ENCODE assay signal across 7 cellular contexts in genomic region chr10:92239600-92240288, GRCh38. TPM values are rescaled to one million over a fixed set of nuclear protein-coding genes. Genes with fewer than 3 reads are reported as not detected.
DNase-seq lines count a peak whose midpoint lies in the region; ATAC-seq and TF ChIP-seq lines count a peak whose summit lies in the region.

No MANE protein-coding gene starts in this region.

- peak; percentile 44 for ATAC-seq in GM18909 (IDR thresholded peaks at IDR 0.05; ENCODE audit: poor library complexity, unreplicated experiment)
- ATAC-seq in HG03342 (IDR thresholded peaks at IDR 0.05; ENCODE audit: unreplicated experiment): peak; percentile 37
- no peak for ATAC-seq in HG03378 (IDR thresholded peaks at IDR 0.05; ENCODE audit: unreplicated experiment)

- peak overlapping the region; percentile 92 for H3K27ac ChIP-seq in VCaP

- no peak for TF ChIP-seq CTCF in VCaP (conservative IDR thresholded peaks at IDR 0.05)
- TF ChIP-seq CTCF in kidney epithelial cell (IDR thresholded peaks at IDR 0.05; ENCODE audit: insufficient read depth, low read length, poor library complexity, severe bottlenecking): no peak

- peak; percentile 38 for DNase-seq in central memory CD4-positive, alpha-beta T cell
- no peak for DNase-seq in kidney epithelial cell (ENCODE audit: low read depth)
- peak; percentile 34 for DNase-seq in stimulated activated CD4-positive, alpha-beta T cell treated with anti-CD3 and anti-CD28 coated beads, Interleukin-12 subunit alpha, Interleukin-12 subunit beta, amount 100 ng/mL, for 4 hours

- no peaks in the 10 kb centered on the region for H3K27me3 ChIP-seq in kidney epithelial cell (ENCODE audit: control insufficient read depth, insufficient read depth, low read length)

- H3K36me3 ChIP-seq in kidney epithelial cell (ENCODE audit: control insufficient read depth, insufficient read depth, low read length): no peaks in the 10 kb centered on the region

- H3K4me3 ChIP-seq in kidney epithelial cell (ENCODE audit: low read depth, low read length): peak overlapping the region; percentile 57

RNA-seq across cellular contexts. Expression of gene CPEB3, which starts 51.1 kb away (rescaled TPM):
- 1.2 and 1.3 TPM in 2 replicates for total RNA-seq in kidney epithelial cell

RNA-seq across cellular contexts. Expression of gene MARCHF5, which starts 51.2 kb away (rescaled TPM):
- total RNA-seq in kidney epithelial cell: 15.3 and 16.8 TPM in 2 replicates
